In genomic region chr6:106745824-106746610, GRCh38 we compare ENCODE assay signal across 11 cellular contexts.
DNase-seq lines count a peak whose midpoint lies in the region; ATAC-seq and TF ChIP-seq lines count a peak whose summit lies in the region.
"Had no signal": no experiment of that assay in that cellular context is flagged by ENCODE, and none has a peak within 500 bp of the region (broad histone marks: within the 10 kb centered on the region; RNA-seq: fewer than 3 reads in every experiment).

No MANE protein-coding gene starts in this region.

- H4K8ac ChIP-seq in IMR-90 (ENCODE audit: low read depth in 2 of 2, low read length in 2 of 2) = no peak overlapping the region

- H3K27me3 ChIP-seq in BLaER1 (no peaks in the 10 kb centered on the region), IMR-90 (ENCODE audit: control insufficient read depth, insufficient read depth, low read length) (no peaks in the 10 kb centered on the region), OCI-LY1 (ENCODE audit: insufficient read depth, low read length) (no peaks in the 10 kb centered on the region)

- intact Hi-C loops in IMR-90 (cut with micrococcal nuclease) = no loop called here

- no peak for TF ChIP-seq POLR2A in IMR-90 (IDR thresholded peaks at IDR 0.05; ENCODE audit: low read depth, low read length)

- no peak for TF ChIP-seq RAD21 in IMR-90 (IDR thresholded peaks at IDR 0.05; ENCODE audit: low read length)

- H4K20me1 ChIP-seq in BLaER1 = no peaks in the 10 kb centered on the region
- no peaks in the 10 kb centered on the region for H4K20me1 ChIP-seq in IMR-90 (ENCODE audit: insufficient read depth, low read length)
- H4K20me1 ChIP-seq in OCI-LY1 (ENCODE audit: insufficient read depth, low read length) = no peaks in the 10 kb centered on the region

- H2BK15ac ChIP-seq in IMR-90 (ENCODE audit: low read depth, low read length) = no peak overlapping the region

- peak overlapping the region; percentile 15; the same call in 1 of the 2 replicates for H4K91ac ChIP-seq in IMR-90 (ENCODE audit: insufficient read depth, low read depth, low read length)

- H3K9me3 ChIP-seq in BLaER1 = peaks cover 30% of the 10 kb centered on the region
- H3K9me3 ChIP-seq in IMR-90 (ENCODE audit: control insufficient read depth, insufficient read depth, low read length) = no peaks in the 10 kb centered on the region
- H3K9me3 ChIP-seq in OCI-LY1 (ENCODE audit: low read length) = no peaks in the 10 kb centered on the region

- H2AK9ac ChIP-seq in IMR-90 (replicated peaks; ENCODE audit: low read depth, low read length, poor library complexity) = no peak overlapping the region

- peak; percentile 6 for DNase-seq in IMR-90
- peak; percentile 9 for DNase-seq in glomerular visceral epithelial cell (ENCODE audit: extremely low spot score)
- DNase-seq in RKO (ENCODE audit: low spot score) = no peak
- DNase-seq in RPMI8226 = no peak
- DNase-seq in GM20000 (ENCODE audit: low spot score) = no peak
- DNase-seq in stimulated activated CD4-positive, alpha-beta T cell treated with anti-CD3 and anti-CD28 coated beads, Interleukin-4, amount 100 ng/mL, for 4 hours = no peak
- DNase-seq: activated naive CD8-positive, alpha-beta T cell treated with anti-CD3 and anti-CD28 coated beads for 36 hours; AML-193 had no signal

- H3K56ac ChIP-seq in IMR-90 (ENCODE audit: extremely low read depth, insufficient read depth, low read length) = no peak overlapping the region

- no peak overlapping the region for H3K14ac ChIP-seq in IMR-90 (replicated peaks; ENCODE audit: low read depth, low read length)

- H4K5ac ChIP-seq in IMR-90 (ENCODE audit: low read depth, low read length) = no peak overlapping the region

- ATAC-seq in IMR-90 (ENCODE audit: low read depth) = no peak; the same call in 1 of the 2 replicates

- no TSS peak for BruUV-seq in IMR-90 (replicated peaks; lab: Mats Ljungman, UMichigan)

- H3K4me2 ChIP-seq in BLaER1 = peak overlapping the region; percentile 43
- H3K4me2 ChIP-seq in IMR-90 (ENCODE audit: low read depth, low read length) = no peak overlapping the region
- peak overlapping the region; percentile 43; the same call in 1 of the 2 replicates for H3K4me2 ChIP-seq in OCI-LY1 (ENCODE audit: low read length)

- H3K36me3 ChIP-seq in BLaER1 = no peaks in the 10 kb centered on the region
- no peaks in the 10 kb centered on the region for H3K36me3 ChIP-seq in IMR-90 (ENCODE audit: control insufficient read depth, insufficient read depth, low read length)
- no peaks in the 10 kb centered on the region; the same call in 1 of the 2 replicates for H3K36me3 ChIP-seq in OCI-LY1 (ENCODE audit: insufficient read depth, low read length)

- no peak overlapping the region for H2BK5ac ChIP-seq in IMR-90 (ENCODE audit: low read depth, low read length, poor library complexity, severe bottlenecking)

- 0 out of 2 replicates have a peak, but pooled peaks cover 5% of the 10 kb centered on the region for H3F3A ChIP-seq in OCI-LY1 (ENCODE audit: insufficient read depth, low read length)

- CTCF ChIA-PET in IMR-90 (lab: Yijun Ruan, JAX) = interaction anchor here (0.6 kb wide), 1 partner anchor 248 kb away, joined by 3 read pairs; no protein-coding TSS in a partner anchor

- no peak overlapping the region for H3K27ac ChIP-seq in BLaER1
- H3K27ac ChIP-seq in IMR-90 (ENCODE audit: insufficient read depth, low read length) = no peak overlapping the region
- H3K27ac ChIP-seq in OCI-LY1 (ENCODE audit: low read depth, low read length, poor library complexity, severe bottlenecking) = peak overlapping the region; percentile 79
- H3K27ac ChIP-seq: coronary artery had no signal

- no peak overlapping the region for H2BK20ac ChIP-seq in IMR-90 (ENCODE audit: low read depth, low read length)

- H3K4me3 ChIP-seq in BLaER1 = no peak overlapping the region
- no peak overlapping the region for H3K4me3 ChIP-seq in IMR-90 (ENCODE audit: insufficient read depth, low read depth, low read length)
- no peak overlapping the region for H3K4me3 ChIP-seq in OCI-LY1 (ENCODE audit: low read depth, low read length, poor library complexity, severe bottlenecking)
- H3K4me3 ChIP-seq: coronary artery had no signal

- H2BK120ac ChIP-seq in IMR-90 (ENCODE audit: low read depth, low read length) = no peak overlapping the region

- no peaks in the 10 kb centered on the region for H3K79me1 ChIP-seq in IMR-90 (ENCODE audit: low read depth in 1 of 2, low read length in 2 of 2)

- peaks cover 47% of the 10 kb centered on the region for H3K4me1 ChIP-seq in BLaER1
- H3K4me1 ChIP-seq in IMR-90 (ENCODE audit: control insufficient read depth, insufficient read depth, low read length) = no peaks in the 10 kb centered on the region; the same call in 1 of the 2 replicates
- peaks cover 76% of the 10 kb centered on the region for H3K4me1 ChIP-seq in OCI-LY1 (ENCODE audit: insufficient read depth, low read length, severe bottlenecking)

- dilution Hi-C loops in IMR-90 (cut with HindIII; ENCODE audit: low sequenced_read_pairs, unreplicated experiment) = no loop called here

- no CpG with 5 or more reads among the region's 5 CpGs for WGBS in IMR-90 (ENCODE audit: extremely low coverage in 2 of 2, insufficient read length in 1 of 2), 2 experiments

- H3K18ac ChIP-seq in IMR-90 (ENCODE audit: low read depth, low read length) = no peak overlapping the region

- no peak overlapping the region for H3K4ac ChIP-seq in IMR-90 (ENCODE audit: low read depth, low read length)

- H3K9ac ChIP-seq in BLaER1 = no peak overlapping the region
- H3K9ac ChIP-seq in IMR-90 (ENCODE audit: low read depth, low read length) = no peak overlapping the region
- H3K9ac ChIP-seq in OCI-LY1 (ENCODE audit: low read length) = peak overlapping the region; percentile 56

- POLR2A ChIA-PET in IMR-90 (lab: Charles Lee; ENCODE audit: unreplicated experiment) = no interaction called here

- H3K9me1 ChIP-seq in IMR-90 (ENCODE audit: insufficient read depth, low read length) = no peaks in the 10 kb centered on the region; the same call in 1 of the 2 replicates

- no peaks in the 10 kb centered on the region for H3K9me2 ChIP-seq in OCI-LY1 (ENCODE audit: low read depth, low read length)

- H2AFZ ChIP-seq in IMR-90 (replicated peaks; ENCODE audit: low read length, poor library complexity) = no peak overlapping the region
- H2AFZ ChIP-seq in OCI-LY1 (ENCODE audit: low read length) = no peak overlapping the region

- in situ Hi-C loops in IMR-90 (cut with MboI; ENCODE audit: low sequenced_read_pairs) = no loop called here

- TF ChIP-seq CTCF in IMR-90 (conservative IDR thresholded peaks at IDR 0.05; ENCODE audit: low read depth, low read length) (no peak), OCI-LY1 (IDR thresholded peaks at IDR 0.05; ENCODE audit: low read length) (no peak), GM20000 (IDR thresholded peaks at IDR 0.05; ENCODE audit: extremely low read depth, missing control alignments) (no peak)

- H3K79me2 ChIP-seq in OCI-LY1 (ENCODE audit: insufficient read depth, low read length) = no peaks in the 10 kb centered on the region

- no peak overlapping the region; the same call in 1 of the 2 replicates for H2AK5ac ChIP-seq in IMR-90 (ENCODE audit: low read depth, low read length)

- H3K23ac ChIP-seq in IMR-90 (ENCODE audit: low read depth, low read length) = no peak overlapping the region

TF ChIP-seq in IMR-90, 13 proteins besides CTCF, POLR2A, EP300 and RAD21:
- TF ChIP-seq MAZ (IDR thresholded peaks at IDR 0.05; ENCODE audit: borderline replicate concordance, low read depth, low read length) (no peak), NFE2L2 (IDR thresholded peaks at IDR 0.05; ENCODE audit: low read depth, low read length) (no peak), SMC3 (IDR thresholded peaks at IDR 0.05; ENCODE audit: low read depth, low read length) (no peak), FOS (IDR thresholded peaks at IDR 0.05; ENCODE audit: low read depth, low read length) (no peak), CEBPB (IDR thresholded peaks at IDR 0.05; ENCODE audit: low read depth, low read length) (no peak)
TF ChIP-seq in IMR-90: peak in this region for 0.

Comparison
In these comparisons a context has a peak if more than half of its experiments do, and no peak if none do; other contexts are left out.
1. DNase-seq: peak in IMR-90 (single experiment) and glomerular visceral epithelial cell (single experiment); none in RKO (single experiment), RPMI8226 (single experiment), GM20000 (single experiment) and stimulated activated CD4-positive, alpha-beta T cell treated with anti-CD3 and anti-CD28 coated beads, Interleukin-4, amount 100 ng/mL, for 4 hours (0 of 2).